Comparison of ENCODE assay signal across 16 cellular contexts in genomic region chr3:50950591-50950990, GRCh38.
A peak's percentile ranks its signal among the peaks of the same experiment; 100 is the strongest.
DNase-seq lines count a peak whose midpoint lies in the region; ATAC-seq, FAIRE-seq and TF ChIP-seq lines count a peak whose summit lies in the region.
"Had no signal": no experiment of that assay in that cellular context is flagged by ENCODE, and none has a peak within 500 bp of the region (broad histone marks: within the 10 kb centered on the region; RNA-seq: fewer than 3 reads in every experiment).

No MANE protein-coding gene starts in this region.

- peak overlapping the region in 1 of 11 experiments; percentile 11; a peak in 2 of 22 replicates for H3K9ac ChIP-seq in BLaER1 treated with 17β-estradiol and CSF1 and Interleukin-3, amounts not matched to agents 10 nM and 100 nM

- H3K27ac ChIP-seq in BLaER1 treated with 17β-estradiol and CSF1 and Interleukin-3, amounts not matched to agents 10 nM and 100 nM, result no peak overlapping the region
- H3K27ac ChIP-seq in OCI-LY7 (ENCODE audit: low read depth, low read length, poor library complexity, severe bottlenecking), result no peak overlapping the region

- POLR2A ChIA-PET in OCI-LY7 (lab: Charles Lee), result interaction anchor here (1.3 kb wide), 1 partner anchor 42 kb away, joined by 4 read pairs; no protein-coding TSS in a partner anchor

- H3K4me2 ChIP-seq in BLaER1 treated with 17β-estradiol and CSF1 and Interleukin-3, amounts not matched to agents 10 nM and 100 nM, result peak overlapping the region; percentile 43 to 74 (median 59); a peak in 21 of 22 replicates
- peak overlapping the region; percentile 18; the same call in 1 of the 2 replicates for H3K4me2 ChIP-seq in OCI-LY7 (ENCODE audit: low read length)

- no peaks in the 10 kb centered on the region for H3K9me2 ChIP-seq in OCI-LY7 (ENCODE audit: insufficient read depth, low read length)

- H3K4me3 ChIP-seq in BLaER1 treated with 17β-estradiol and CSF1 and Interleukin-3, amounts not matched to agents 10 nM and 100 nM, result no peak overlapping the region
- no peak overlapping the region for H3K4me3 ChIP-seq in OCI-LY7 (ENCODE audit: low read depth, low read length, poor library complexity, severe bottlenecking)
- peak overlapping the region; percentile 40 for H3K4me3 ChIP-seq in fibroblast of the aortic adventitia (ENCODE audit: low read depth, low read length)

- intact Hi-C loops in OCI-LY7 (cut with micrococcal nuclease; ENCODE audit: unreplicated experiment), result no loop called here

- no peaks in the 10 kb centered on the region for H3K79me2 ChIP-seq in OCI-LY7 (ENCODE audit: insufficient read depth, low read depth, low read length)

- no peak for TF ChIP-seq CTCF in GM13976 (IDR thresholded peaks at IDR 0.05; ENCODE audit: borderline replicate concordance, control extremely low read depth, extremely low read depth, insufficient read depth, missing control alignments)
- TF ChIP-seq CTCF in OCI-LY7 (conservative IDR thresholded peaks at IDR 0.05; ENCODE audit: low read length), result no peak
- no peak for TF ChIP-seq CTCF in fibroblast of the aortic adventitia (IDR thresholded peaks at IDR 0.05; ENCODE audit: insufficient read depth, low read length)

- BruUV-seq in OCI-LY7 (replicated peaks; lab: Mats Ljungman, UMichigan), result no TSS peak

- peaks cover 0 to 4% (median 0%) of the 10 kb centered on the region in 11 experiments; a peak in 1 of 22 replicates for H3K9me3 ChIP-seq in BLaER1 treated with 17β-estradiol and CSF1 and Interleukin-3, amounts not matched to agents 10 nM and 100 nM (replicated peaks in 1 of 11)
- H3K9me3 ChIP-seq in OCI-LY7 (ENCODE audit: low read length), result no peaks in the 10 kb centered on the region

- no peak overlapping the region for H2AFZ ChIP-seq in OCI-LY7 (ENCODE audit: low read length)

- H3K27me3 ChIP-seq in BLaER1 treated with 17β-estradiol and CSF1 and Interleukin-3, amounts not matched to agents 10 nM and 100 nM, result no peaks in the 10 kb centered on the region

- CTCF ChIA-PET in OCI-LY7 (lab: Charles Lee; ENCODE audit: unreplicated experiment), result no interaction called here

- ATAC-seq in HG03571 (IDR thresholded peaks at IDR 0.05; ENCODE audit: unreplicated experiment), result no peak
- ATAC-seq: left cardiac atrium had no signal

- no peak for FAIRE-seq in frontal cortex (lab: Jason Lieb, UNC)

- in situ Hi-C loops in GM13976 (cut with MboI; ENCODE audit: low sequenced_read_pairs, unreplicated experiment), result loop anchor here (25.0 kb wide), 1 partner anchor 412 kb away; no protein-coding TSS in a partner anchor

- no peaks in the 10 kb centered on the region for H3K36me3 ChIP-seq in BLaER1 treated with 17β-estradiol and CSF1 and Interleukin-3, amounts not matched to agents 10 nM and 100 nM
- H3K36me3 ChIP-seq in OCI-LY7 (ENCODE audit: insufficient read depth, low read length), result no peaks in the 10 kb centered on the region

- H3K4me1 ChIP-seq in BLaER1 treated with 17β-estradiol and CSF1 and Interleukin-3, amounts not matched to agents 10 nM and 100 nM, result peaks cover 0 to 10% (median 6%) of the 10 kb centered on the region in 10 experiments; a peak in 6 of 20 replicates
- H3K4me1 ChIP-seq in OCI-LY7 (ENCODE audit: insufficient read depth, low read length, poor library complexity, severe bottlenecking), result no peaks in the 10 kb centered on the region

- no peaks in the 10 kb centered on the region for H4K20me1 ChIP-seq in BLaER1 treated with 17β-estradiol and CSF1 and Interleukin-3, amounts not matched to agents 10 nM and 100 nM
- no peaks in the 10 kb centered on the region for H4K20me1 ChIP-seq in OCI-LY7 (ENCODE audit: insufficient read depth, low read length)

- DNase-seq in GM13976 (ENCODE audit: low spot score) (peak; percentile 34), OCI-LY7 (ENCODE audit: low spot score) (no peak), fibroblast of the aortic adventitia (ENCODE audit: low read depth) (no peak), frontal cortex (ENCODE audit: low spot score in 2 of 2) (no peak), Kasumi-1 (lab: John Stamatoyannopoulos, UW) (no peak), GM03348 (ENCODE audit: low spot score) (no peak)
- DNase-seq: activated CD4-positive, alpha-beta T cell treated with anti-CD3 and anti-CD28 coated beads for 1 hour; amygdala; COR-L47; left cardiac atrium; MV-4-11; NCI-H748 treated with DMSO at 0.1 percent for 48 hours; occipital lobe; stimulated activated naive CD4-positive, alpha-beta T cell had no signal
